In the genomic region with DNA sequence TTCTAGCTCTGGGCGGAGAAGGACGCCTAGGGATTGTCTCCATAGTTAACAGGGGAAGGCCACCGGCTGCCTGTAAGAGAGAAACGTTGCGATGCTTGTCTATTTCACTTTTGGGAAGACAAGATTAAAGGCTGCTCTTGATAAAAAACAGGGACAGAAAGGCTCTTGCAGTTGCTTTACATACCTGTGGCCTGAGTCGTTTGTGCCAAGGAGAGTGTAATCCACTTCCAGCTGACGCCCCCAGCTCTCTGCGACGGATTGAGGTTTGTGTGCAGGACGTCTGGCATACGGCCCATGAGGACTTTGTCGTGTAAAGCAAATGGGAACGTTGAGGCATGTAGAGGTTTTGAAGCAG, we compare ENCODE assay signal across 8 cellular contexts. TPM values are rescaled to one million over a fixed set of nuclear protein-coding genes. Genes with fewer than 3 reads are reported as not detected.
DNase-seq lines count a peak whose midpoint lies in the region; ATAC-seq, FAIRE-seq and TF ChIP-seq lines count a peak whose summit lies in the region.

No MANE protein-coding gene starts in this region.

- no peaks in the 10 kb centered on the region for H3K27me3 ChIP-seq in esophagus (ENCODE audit: control insufficient read depth in 1 of 2, insufficient read depth in 2 of 2, low read length in 2 of 2)

- peak; percentile 71 for FAIRE-seq in GM12891 (lab: Jason Lieb, UNC)

- peaks cover 0 to 8% of the 10 kb centered on the region in 2 donors for H3K36me3 ChIP-seq in esophagus (ENCODE audit: control insufficient read depth in 2 of 2, insufficient read depth in 2 of 2, low read length in 1 of 2)

- no peak for TF ChIP-seq CTCF in nephron (IDR thresholded peaks at IDR 0.05; ENCODE audit: unreplicated experiment in 3 of 3)

- peak overlapping the region; percentile 83 to 84 (median 83) for H3K4me3 Mint-ChIP-seq in T-cell
- H3K4me3 Mint-ChIP-seq in nephron = peak overlapping the region; percentile 87 to 95 (median 95)

- H3K4me1 ChIP-seq in esophagus (ENCODE audit: control insufficient read depth in 2 of 2, insufficient read depth in 2 of 2, low read length in 1 of 2) = peaks cover 4 to 5% of the 10 kb centered on the region in 2 donors

- H3K9me3 ChIP-seq in esophagus (ENCODE audit: control insufficient read depth in 2 of 2, insufficient read depth in 1 of 2, low read depth in 1 of 2, low read length in 1 of 2) = no peaks in the 10 kb centered on the region

- H3K4me1 Mint-ChIP-seq in T-cell (peaks cover 45 to 63% (median 48%) of the 10 kb centered on the region in 3 donors), nephron (peaks cover 53% of the 10 kb centered on the region)

- TF ChIP-seq POLR2A in GM12891 (IDR thresholded peaks at IDR 0.05; ENCODE audit: low read depth, low read length) = no peak

- no peak for ATAC-seq in T-cell (replicated peaks in 1 of 4)
- ATAC-seq in HG02852 (IDR thresholded peaks at IDR 0.05; ENCODE audit: unreplicated experiment) = no peak

- 1 to 3% methylated on average over 13 of the region's 13 CpGs for WGBS in esophagus, 2 donors

- POLR2A ChIA-PET in T-cell (lab: Charles Lee) = no interaction called here

- CTCF ChIA-PET in T-cell (lab: Charles Lee) = interaction anchor here in 1 of 2 donors (0.5 to 1.1 kb wide), 3 partner anchors 21 to 1876 kb away, joined by 3 read pairs; no protein-coding TSS in a partner anchor

- H3K27me3 Mint-ChIP-seq in T-cell = no peaks in the 10 kb centered on the region
- peaks cover 10% of the 10 kb centered on the region for H3K27me3 Mint-ChIP-seq in nephron (ENCODE audit: low read depth)

- peak overlapping the region; percentile 81 to 83 for H3K27ac Mint-ChIP-seq in T-cell
- peak overlapping the region; percentile 85 to 95 (median 95) for H3K27ac Mint-ChIP-seq in nephron

- H3K27ac ChIP-seq in esophagus (ENCODE audit: low read depth in 2 of 2, low read length in 1 of 2) = peak overlapping the region; percentile 97 to 100

- no peak for DNase-seq in GM12891 (ENCODE audit: insufficient read length, low spot score)
- no peak for DNase-seq in T-cell
- no peak for DNase-seq in stimulated activated CD4-positive, alpha-beta T cell treated with anti-CD3 and anti-CD28 coated beads, Interleukin-4, amount 100 ng/mL, for 1 hour
- DNase-seq in NCI-H1092 (lab: John Stamatoyannopoulos, UW) = no peak
- no peak for DNase-seq in Ammon's horn (ENCODE audit: low spot score)

- H3K4me3 ChIP-seq in esophagus (ENCODE audit: low read depth in 1 of 2, low read length in 2 of 2) = peak overlapping the region; percentile 87 to 98

- H3K36me3 Mint-ChIP-seq in T-cell (peaks cover 3% of the 10 kb centered on the region), nephron (ENCODE audit: low read depth) (peaks cover 7% of the 10 kb centered on the region)

- H3K9me3 Mint-ChIP-seq in T-cell (no peaks in the 10 kb centered on the region), nephron (no peaks in the 10 kb centered on the region)

TF ChIP-seq in GM12891, 5 proteins besides CTCF, POLR2A, EP300 and RAD21:
- peak; percentile 46; the same call in 1 of the 2 replicates for TF ChIP-seq POLR2AphosphoS5 (IDR thresholded peaks at IDR 0.05; ENCODE audit: low read depth, low read length)
- no peak for TF ChIP-seq SPI1 (IDR thresholded peaks at IDR 0.05; ENCODE audit: low read depth, low read length)

RNA-seq across cellular contexts. Expression of a gene that starts 1.1 kb away (rescaled TPM):
- polyA plus RNA-seq in GM12891 (2012; ENCODE audit: low read depth, missing spikeins) = 77.3 TPM
- 10 to 100 TPM in 3 of 5 donors, 1 to 10 TPM in 2; 3.5 to 27.4 (median 11.0) TPM for total RNA-seq in T-cell
- 10 to 100 TPM; 13.7 to 20.1 TPM for polyA plus RNA-seq in esophagus
